Comparison of ENCODE assay signal across 8 cellular contexts in the genomic region with DNA sequence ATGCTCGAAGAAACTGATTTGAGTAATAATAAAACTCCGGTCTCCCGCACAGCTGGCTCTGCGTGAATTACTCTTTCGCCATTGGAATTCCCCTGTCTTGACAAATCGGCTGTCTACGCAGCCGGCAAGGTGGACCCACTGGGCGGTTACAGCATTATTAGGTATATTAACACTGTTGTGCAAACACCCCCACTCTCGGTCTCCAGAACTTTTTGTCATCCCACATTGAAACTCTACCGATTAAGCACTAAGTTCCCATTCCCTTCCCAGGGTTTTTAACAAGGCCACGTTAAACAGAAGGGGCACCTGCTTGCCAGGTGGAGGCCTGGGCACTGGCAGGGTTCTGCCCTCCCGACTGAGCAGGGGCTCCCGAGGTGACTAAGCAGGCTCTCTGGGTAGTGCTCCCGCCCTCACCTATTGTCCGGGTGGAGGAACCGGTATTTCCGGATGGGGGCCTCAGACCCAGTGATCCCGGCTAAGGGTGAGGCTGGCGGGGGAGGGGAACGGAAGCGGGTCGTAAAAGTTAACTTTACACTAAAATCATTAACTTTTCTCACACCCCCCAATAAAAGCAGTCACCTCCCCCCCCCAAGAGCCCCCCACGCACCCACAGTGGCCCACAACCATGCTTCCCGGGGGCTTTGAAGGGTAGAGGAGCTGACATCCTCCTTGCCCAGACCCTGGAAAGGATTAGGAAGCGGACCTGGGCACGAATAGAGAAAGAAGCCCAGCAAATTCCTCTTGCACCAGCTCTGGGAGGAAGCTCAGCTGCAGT. TPM values are rescaled to one million over a fixed set of nuclear protein-coding genes. Genes with fewer than 3 reads are reported as not detected.
A peak's percentile ranks its signal among the peaks of the same experiment; 100 is the strongest.
DNase-seq lines count a peak whose midpoint lies in the region; ATAC-seq and TF ChIP-seq lines count a peak whose summit lies in the region.

No MANE protein-coding gene starts in this region.

- CTCF ChIA-PET in MCF 10A (lab: Yijun Ruan, JAX), result interaction anchor here (0.6 to 2.6 kb wide), 8 partner anchors 9 to 73 kb away, joined by 3 to 16 read pairs (median 4); no protein-coding TSS in a partner anchor

- DNase-seq in activated T-cell treated with anti-CD3 and anti-CD28 coated beads, Interleukin-2, amount 50 U/mL, for 24 hours, result peak; percentile 32
- no peak for DNase-seq in activated T-cell treated with anti-CD3 and anti-CD28 coated beads, Interleukin-2, amount 50 U/mL, for 1 hour
- DNase-seq in NCI-H2196 treated with DMSO at 0.1 percent for 48 hours (lab: John Stamatoyannopoulos, UW; ENCODE audit: unreplicated experiment) (peak; percentile 75), MCF 10A (ENCODE audit: unreplicated experiment) (peak; percentile 76), left colon (peak; percentile 95), occipital lobe (lab: John Stamatoyannopoulos, UW) (no peak)
- peak in 1 of 2 donors; percentile 16 for DNase-seq in stimulated activated naive CD8-positive, alpha-beta T cell treated with anti-CD3 and anti-CD28 coated beads, Interleukin-15, amount 100 ng/mL, for 72 hours

- no peak overlapping the region for H3K27ac Mint-ChIP-seq in activated T-cell treated with anti-CD3 and anti-CD28 coated beads, Interleukin-2, amount 50 U/mL, for 24 hours
- peak overlapping the region; percentile 11 for H3K27ac Mint-ChIP-seq in MCF 10A (ENCODE audit: low read depth, unreplicated experiment)
- peak overlapping the region; percentile 31 to 80 for H3K27ac Mint-ChIP-seq in stimulated activated naive CD8-positive, alpha-beta T cell treated with anti-CD3 and anti-CD28 coated beads, Interleukin-15, amount 100 ng/mL, for 72 hours

- peaks cover 22% of the 10 kb centered on the region for H3K4me1 Mint-ChIP-seq in activated T-cell treated with anti-CD3 and anti-CD28 coated beads, Interleukin-2, amount 50 U/mL, for 24 hours (ENCODE audit: low read depth)
- H3K4me1 Mint-ChIP-seq in MCF 10A (ENCODE audit: insufficient read depth, unreplicated experiment), result peaks cover 6% of the 10 kb centered on the region
- peaks cover 18% of the 10 kb centered on the region for H3K4me1 Mint-ChIP-seq in stimulated activated naive CD8-positive, alpha-beta T cell treated with anti-CD3 and anti-CD28 coated beads, Interleukin-15, amount 100 ng/mL, for 72 hours

- intact Hi-C loops in MCF 10A (cut with micrococcal nuclease), result loop anchor here (1.0 to 2.0 kb wide), 3 partner anchors 54 to 73 kb away; a partner anchor contains a TSS
- intact Hi-C loops in left colon (cut with DNase I, micrococcal nuclease), result no loop called here

- H3K27me3 Mint-ChIP-seq in activated T-cell treated with anti-CD3 and anti-CD28 coated beads, Interleukin-2, amount 50 U/mL, for 24 hours, result peaks cover 12% of the 10 kb centered on the region
- H3K27me3 Mint-ChIP-seq in MCF 10A (ENCODE audit: insufficient read depth, unreplicated experiment), result no peaks in the 10 kb centered on the region
- peaks cover 13% of the 10 kb centered on the region for H3K27me3 Mint-ChIP-seq in stimulated activated naive CD8-positive, alpha-beta T cell treated with anti-CD3 and anti-CD28 coated beads, Interleukin-15, amount 100 ng/mL, for 72 hours

- peak overlapping the region; percentile 70 for H3K4me3 Mint-ChIP-seq in activated T-cell treated with anti-CD3 and anti-CD28 coated beads, Interleukin-2, amount 50 U/mL, for 24 hours
- H3K4me3 Mint-ChIP-seq in MCF 10A (ENCODE audit: unreplicated experiment), result peak overlapping the region; percentile 89
- peak overlapping the region; percentile 93 for H3K4me3 Mint-ChIP-seq in stimulated activated naive CD8-positive, alpha-beta T cell treated with anti-CD3 and anti-CD28 coated beads, Interleukin-15, amount 100 ng/mL, for 72 hours

- POLR2A ChIA-PET in MCF 10A (lab: Yijun Ruan, JAX), result interaction anchor here (0.6 to 6.5 kb wide), 17 partner anchors 11 to 590 kb away, joined by 3 to 151 read pairs (median 10); a partner anchor contains a TSS

- no peaks in the 10 kb centered on the region for H3K9me3 Mint-ChIP-seq in activated T-cell treated with anti-CD3 and anti-CD28 coated beads, Interleukin-2, amount 50 U/mL, for 24 hours
- H3K9me3 Mint-ChIP-seq in MCF 10A (ENCODE audit: unreplicated experiment), result no peaks in the 10 kb centered on the region
- no peaks in the 10 kb centered on the region for H3K9me3 Mint-ChIP-seq in stimulated activated naive CD8-positive, alpha-beta T cell treated with anti-CD3 and anti-CD28 coated beads, Interleukin-15, amount 100 ng/mL, for 72 hours

- no peaks in the 10 kb centered on the region for H3K36me3 Mint-ChIP-seq in activated T-cell treated with anti-CD3 and anti-CD28 coated beads, Interleukin-2, amount 50 U/mL, for 24 hours (ENCODE audit: low read depth)
- no peaks in the 10 kb centered on the region for H3K36me3 Mint-ChIP-seq in MCF 10A (ENCODE audit: insufficient read depth, unreplicated experiment)

- no peak for TF ChIP-seq CTCF in MCF 10A (IDR thresholded peaks at IDR 0.05; ENCODE audit: unreplicated experiment)

- BruUV-seq in MCF 10A (replicated peaks; lab: Mats Ljungman, UMichigan), result no TSS peak

- peak; percentile 83 for ATAC-seq in left colon
- peak; percentile 52 for ATAC-seq in stimulated activated naive CD8-positive, alpha-beta T cell treated with anti-CD3 and anti-CD28 coated beads, Interleukin-15, amount 100 ng/mL, for 72 hours
- ATAC-seq in GM21367 (IDR thresholded peaks at IDR 0.05; ENCODE audit: unreplicated experiment), result no peak

RNA-seq across cellular contexts. Expression of a gene that starts 53.5 kb away (rescaled TPM):
- 47.2 and 52.2 TPM in 2 replicates for total RNA-seq in MCF 10A (2022)
- total RNA-seq in left colon, result 100 to 1,000 TPM; 129 to 131 TPM
- 4.5 TPM for total RNA-seq in occipital lobe

Comparison
In these comparisons a context has a peak if more than half of its experiments do, and no peak if none do; other contexts are left out.
1. DNase-seq: peak in activated T-cell treated with anti-CD3 and anti-CD28 coated beads, Interleukin-2, amount 50 U/mL, for 24 hours (single experiment), NCI-H2196 treated with DMSO at 0.1 percent for 48 hours (single experiment), MCF 10A (single experiment) and left colon (2 of 2); none in activated T-cell treated with anti-CD3 and anti-CD28 coated beads, Interleukin-2, amount 50 U/mL, for 1 hour (single experiment) and occipital lobe (single experiment).
2. Peak in every context shown above with its lines, with median percentiles within 50 percentile points of each other: H3K4me3 Mint-ChIP-seq.